In the genomic region with DNA sequence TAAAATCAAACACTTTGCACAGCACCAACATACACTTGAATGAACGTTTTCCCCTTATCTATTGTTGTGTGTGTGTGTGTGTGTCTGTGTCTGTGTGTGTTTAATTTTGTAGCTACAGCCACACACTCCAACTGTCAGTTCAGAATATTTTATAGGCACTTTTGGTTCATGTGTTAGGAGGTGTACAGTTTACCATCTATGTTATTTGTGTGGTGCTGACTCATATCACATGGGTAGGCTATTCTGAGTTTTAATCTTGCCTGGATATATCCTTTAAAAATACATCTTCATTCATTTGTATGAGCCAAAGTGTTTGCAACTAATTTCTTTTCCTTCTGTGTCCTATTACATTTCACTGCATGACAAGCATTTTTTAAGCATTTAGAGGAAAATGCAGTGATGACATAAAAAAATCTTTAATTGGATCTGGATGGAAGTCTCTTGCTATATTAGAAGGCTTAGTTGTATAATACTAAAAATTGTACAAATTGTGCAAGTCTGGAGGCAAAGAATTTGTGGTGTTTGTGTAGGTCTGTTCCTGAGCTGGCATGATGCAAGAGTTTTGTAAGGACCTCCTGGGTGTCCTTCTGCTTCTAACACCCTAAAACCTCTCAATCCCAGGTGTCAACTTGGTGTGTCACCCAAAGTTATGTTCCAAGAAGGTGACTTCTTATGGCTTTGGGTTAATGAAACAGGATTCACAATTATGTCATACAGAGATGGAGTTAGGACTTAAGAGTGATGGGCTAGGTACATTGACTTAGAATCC, we compare ENCODE assay signal across 1 cellular context.
TF ChIP-seq lines count a peak whose summit lies in the region.

No MANE protein-coding gene starts in this region.

TF ChIP-seq in HepG2, 621 proteins besides CTCF, POLR2A, EP300 and RAD21:
- TF ChIP-seq MAFK (conservative IDR thresholded peaks at IDR 0.05 in 1 of 2, IDR thresholded peaks at IDR 0.05 in 1 of 2; ENCODE audit: low read length in 2 of 2), result 0 out of 4 replicates have a peak, but pooled peaks of 1 of the 2 experiments have one; percentile 3
- TF ChIP-seq BRCA1 (CRISPR knock-in tag; IDR thresholded peaks at IDR 0.05), result no peak
- TF ChIP-seq, protein P1, sequence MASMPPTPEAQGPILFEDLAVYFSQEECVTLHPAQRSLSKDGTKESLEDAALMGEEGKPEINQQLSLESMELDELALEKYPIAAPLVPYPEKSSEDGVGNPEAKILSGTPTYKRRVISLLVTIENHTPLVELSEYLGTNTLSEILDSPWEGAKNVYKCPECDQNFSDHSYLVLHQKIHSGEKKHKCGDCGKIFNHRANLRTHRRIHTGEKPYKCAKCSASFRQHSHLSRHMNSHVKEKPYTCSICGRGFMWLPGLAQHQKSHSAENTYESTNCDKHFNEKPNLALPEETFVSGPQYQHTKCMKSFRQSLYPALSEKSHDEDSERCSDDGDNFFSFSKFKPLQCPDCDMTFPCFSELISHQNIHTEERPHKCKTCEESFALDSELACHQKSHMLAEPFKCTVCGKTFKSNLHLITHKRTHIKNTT (CRISPR knock-in tag; IDR thresholded peaks at IDR 0.05), result no peak
TF ChIP-seq in HepG2: peak in this region for 1.
